17 cellular contexts compared by ENCODE assay signal in the genomic region with DNA sequence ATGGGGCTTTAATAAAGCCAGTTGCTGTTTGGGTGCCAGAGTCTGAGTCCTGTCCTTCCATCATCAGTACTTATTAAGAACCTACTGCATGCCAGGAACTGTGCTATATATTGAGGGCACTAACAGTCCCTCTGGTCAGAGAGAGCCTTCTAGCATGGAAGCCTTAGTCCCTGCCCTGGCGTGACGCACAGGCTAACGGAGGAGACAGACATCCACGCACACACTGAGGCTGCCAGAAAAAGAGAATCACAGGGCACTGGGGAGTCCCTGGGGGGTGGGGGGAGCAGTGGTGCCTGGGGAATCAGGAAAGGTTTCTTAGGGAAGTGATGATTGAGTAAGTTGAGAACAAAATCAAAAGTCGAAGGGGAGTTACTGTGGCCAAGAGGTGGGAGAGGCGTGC. TPM values are rescaled to one million over a fixed set of nuclear protein-coding genes. Genes with fewer than 3 reads are reported as not detected.
DNase-seq lines count a peak whose midpoint lies in the region; ATAC-seq and TF ChIP-seq lines count a peak whose summit lies in the region.
"Had no signal": no experiment of that assay in that cellular context is flagged by ENCODE, and none has a peak within 500 bp of the region (broad histone marks: within the 10 kb centered on the region; RNA-seq: fewer than 3 reads in every experiment).

No MANE protein-coding gene starts in this region.

- H3K27me3 ChIP-seq in BLaER1 treated with 17β-estradiol and CSF1 and Interleukin-3, amounts not matched to agents 10 nM and 100 nM = no peaks in the 10 kb centered on the region
- no peaks in the 10 kb centered on the region for H3K27me3 ChIP-seq in mesendoderm (ENCODE audit: insufficient read depth, low read length, poor library complexity)

- peaks cover 45% of the 10 kb centered on the region for H3K36me3 Mint-ChIP-seq in brain
- no peaks in the 10 kb centered on the region for H3K36me3 Mint-ChIP-seq in stimulated activated effector memory CD8-positive, alpha-beta T cell treated with anti-CD3 and anti-CD28 coated beads, Interleukin-12 subunit alpha, Interleukin-12 subunit beta, amount 100 ng/mL, for 72 hours

- no peak for TF ChIP-seq CTCF in brain (conservative IDR thresholded peaks at IDR 0.05)

- no peak overlapping the region for H2BK120ac ChIP-seq in mesendoderm (ENCODE audit: low read depth, low read length)

- no peak overlapping the region for H3K4me3 ChIP-seq in BLaER1 treated with 17β-estradiol and CSF1 and Interleukin-3, amounts not matched to agents 10 nM and 100 nM
- H3K4me3 ChIP-seq in mesendoderm (ENCODE audit: low read length) = no peak overlapping the region
- H3K4me3 ChIP-seq: A549, K562 had no signal

- H3K9ac ChIP-seq in BLaER1 treated with 17β-estradiol and CSF1 and Interleukin-3, amounts not matched to agents 10 nM and 100 nM = no peak overlapping the region; a peak in 1 of 22 replicates
- H3K9ac ChIP-seq in mesendoderm (ENCODE audit: low read length) = no peak overlapping the region

- no peak overlapping the region for H4K8ac ChIP-seq in mesendoderm (ENCODE audit: low read depth, low read length)

- H3K4me1 Mint-ChIP-seq in brain = peaks cover 79% of the 10 kb centered on the region
- H3K4me1 Mint-ChIP-seq in stimulated activated effector memory CD8-positive, alpha-beta T cell treated with anti-CD3 and anti-CD28 coated beads, Interleukin-12 subunit alpha, Interleukin-12 subunit beta, amount 100 ng/mL, for 72 hours = peaks cover 6% of the 10 kb centered on the region
- H3K4me1 Mint-ChIP-seq: CD8-positive, alpha-beta memory T cell had no signal

- H3K27me3 Mint-ChIP-seq in brain = no peaks in the 10 kb centered on the region

- H3K79me1 ChIP-seq in mesendoderm (ENCODE audit: low read length) = peaks cover 5% of the 10 kb centered on the region

- no peak overlapping the region for H3K4me3 Mint-ChIP-seq in brain
- no peak overlapping the region for H3K4me3 Mint-ChIP-seq in stimulated activated effector memory CD8-positive, alpha-beta T cell treated with anti-CD3 and anti-CD28 coated beads, Interleukin-12 subunit alpha, Interleukin-12 subunit beta, amount 100 ng/mL, for 72 hours

- H3K4me2 ChIP-seq in BLaER1 treated with 17β-estradiol and CSF1 and Interleukin-3, amounts not matched to agents 10 nM and 100 nM = peak overlapping the region in 6 of 11 experiments; percentile 0 to 37 (median 14); a peak in 7 of 22 replicates
- H3K4me2 ChIP-seq in mesendoderm (ENCODE audit: low read length) = no peak overlapping the region
- H3K4me2 ChIP-seq: A549 had no signal

- H2BK15ac ChIP-seq in mesendoderm (replicated peaks; ENCODE audit: low read depth) = no peak overlapping the region

- peak overlapping the region; percentile 6 for H3K23ac ChIP-seq in mesendoderm (ENCODE audit: low read length)

- H3K9me3 ChIP-seq in BLaER1 treated with 17β-estradiol and CSF1 and Interleukin-3, amounts not matched to agents 10 nM and 100 nM (replicated peaks in 1 of 11) = peaks cover 14 to 38% (median 29%) of the 10 kb centered on the region in 11 experiments
- H3K9me3 ChIP-seq: A549 had no signal

- peak overlapping the region in 4 of 5 experiments; percentile 7 to 44 (median 28) for H3K27ac Mint-ChIP-seq in brain
- H3K27ac Mint-ChIP-seq in stimulated activated effector memory CD8-positive, alpha-beta T cell treated with anti-CD3 and anti-CD28 coated beads, Interleukin-12 subunit alpha, Interleukin-12 subunit beta, amount 100 ng/mL, for 72 hours = peak overlapping the region; percentile 13
- H3K27ac Mint-ChIP-seq: CD8-positive, alpha-beta memory T cell had no signal

- no peak for ATAC-seq in stimulated activated effector memory CD8-positive, alpha-beta T cell treated with anti-CD3 and anti-CD28 coated beads, Interleukin-12 subunit alpha, Interleukin-12 subunit beta, amount 100 ng/mL, for 72 hours
- no peak for ATAC-seq in GM21737 (IDR thresholded peaks at IDR 0.05; ENCODE audit: unreplicated experiment)
- ATAC-seq: A549, HCT116, K562 had no signal

- H3K18ac ChIP-seq in mesendoderm (ENCODE audit: low read length) = no peak overlapping the region

- no peak overlapping the region for H3K4ac ChIP-seq in mesendoderm (ENCODE audit: low read depth, low read length)

- H4K5ac ChIP-seq in mesendoderm (ENCODE audit: low read length) = no peak overlapping the region

- H3K4me1 ChIP-seq in BLaER1 treated with 17β-estradiol and CSF1 and Interleukin-3, amounts not matched to agents 10 nM and 100 nM = peaks cover 5 to 32% (median 16%) of the 10 kb centered on the region in 10 experiments
- H3K4me1 ChIP-seq in mesendoderm (ENCODE audit: control insufficient read depth, low read depth, low read length) = no peaks in the 10 kb centered on the region

- H3K56ac ChIP-seq in mesendoderm (ENCODE audit: low read length) = peak overlapping the region; percentile 45

- no CpG with 5 or more reads among the region's 6 CpGs for WGBS in mesendoderm (ENCODE audit: extremely low coverage, insufficient coverage, low lambda C conversion rate)

- H2AK5ac ChIP-seq in mesendoderm (ENCODE audit: low read length) = no peak overlapping the region

- H2BK5ac ChIP-seq in mesendoderm (ENCODE audit: low read length) = no peak overlapping the region

- peaks cover 4 to 24% (median 14%) of the 10 kb centered on the region in 5 experiments for H3K9me3 Mint-ChIP-seq in brain
- no peaks in the 10 kb centered on the region for H3K9me3 Mint-ChIP-seq in stimulated activated effector memory CD8-positive, alpha-beta T cell treated with anti-CD3 and anti-CD28 coated beads, Interleukin-12 subunit alpha, Interleukin-12 subunit beta, amount 100 ng/mL, for 72 hours

- no peak overlapping the region for H3K27ac ChIP-seq in BLaER1 treated with 17β-estradiol and CSF1 and Interleukin-3, amounts not matched to agents 10 nM and 100 nM
- no peak overlapping the region for H3K27ac ChIP-seq in mesendoderm (ENCODE audit: low read depth, low read length)
- H3K27ac ChIP-seq: A549 had no signal

- H4K20me1 ChIP-seq in BLaER1 treated with 17β-estradiol and CSF1 and Interleukin-3, amounts not matched to agents 10 nM and 100 nM = peaks cover 0 to 60% (median 23%) of the 10 kb centered on the region in 11 experiments; a peak in 12 of 22 replicates

- no peaks in the 10 kb centered on the region for H3K79me2 ChIP-seq in mesendoderm (ENCODE audit: control insufficient read depth, insufficient read depth, low read length)

- DNase-seq in mesendoderm = no peak
- no peak for DNase-seq in stimulated activated effector memory CD8-positive, alpha-beta T cell treated with anti-CD3 and anti-CD28 coated beads, Interleukin-12 subunit alpha, Interleukin-12 subunit beta, amount 100 ng/mL, for 72 hours (ENCODE audit: low spot score in 2 of 2)
- DNase-seq in hepatic stellate cell (ENCODE audit: low spot score) = no peak
- DNase-seq in SKM-1 treated with dmso at 0.1 percent for 144 hours (lab: John Stamatoyannopoulos, UW; ENCODE audit: unreplicated experiment) = no peak
- DNase-seq: C1 segment of cervical spinal cord; CD8-positive, alpha-beta memory T cell; GOT3; NCI-H2171 treated with DMSO at 0.1 percent for 48 hours; NCI-H510A; NCI-H774; SIG-M5 had no signal

- peaks cover 0 to 32% (median 10%) of the 10 kb centered on the region in 11 experiments; a peak in 15 of 22 replicates for H3K36me3 ChIP-seq in BLaER1 treated with 17β-estradiol and CSF1 and Interleukin-3, amounts not matched to agents 10 nM and 100 nM
- no peaks in the 10 kb centered on the region for H3K36me3 ChIP-seq in mesendoderm (ENCODE audit: control insufficient read depth, insufficient read depth, low read length)

RNA-seq across cellular contexts. Expression of a gene that starts 31.5 kb away (rescaled TPM):
- polyA plus RNA-seq in brain (ENCODE audit: insufficient read depth, low read depth, low replicate concordance) = 66.2 TPM
- 11.5 TPM for polyA plus RNA-seq in mesendoderm (2013, experiment 1 of 2)
- polyA plus RNA-seq in mesendoderm (2013, experiment 2 of 2) = 14.5 TPM
